ENCODE assay signal across 2 cellular contexts in the genomic region with DNA sequence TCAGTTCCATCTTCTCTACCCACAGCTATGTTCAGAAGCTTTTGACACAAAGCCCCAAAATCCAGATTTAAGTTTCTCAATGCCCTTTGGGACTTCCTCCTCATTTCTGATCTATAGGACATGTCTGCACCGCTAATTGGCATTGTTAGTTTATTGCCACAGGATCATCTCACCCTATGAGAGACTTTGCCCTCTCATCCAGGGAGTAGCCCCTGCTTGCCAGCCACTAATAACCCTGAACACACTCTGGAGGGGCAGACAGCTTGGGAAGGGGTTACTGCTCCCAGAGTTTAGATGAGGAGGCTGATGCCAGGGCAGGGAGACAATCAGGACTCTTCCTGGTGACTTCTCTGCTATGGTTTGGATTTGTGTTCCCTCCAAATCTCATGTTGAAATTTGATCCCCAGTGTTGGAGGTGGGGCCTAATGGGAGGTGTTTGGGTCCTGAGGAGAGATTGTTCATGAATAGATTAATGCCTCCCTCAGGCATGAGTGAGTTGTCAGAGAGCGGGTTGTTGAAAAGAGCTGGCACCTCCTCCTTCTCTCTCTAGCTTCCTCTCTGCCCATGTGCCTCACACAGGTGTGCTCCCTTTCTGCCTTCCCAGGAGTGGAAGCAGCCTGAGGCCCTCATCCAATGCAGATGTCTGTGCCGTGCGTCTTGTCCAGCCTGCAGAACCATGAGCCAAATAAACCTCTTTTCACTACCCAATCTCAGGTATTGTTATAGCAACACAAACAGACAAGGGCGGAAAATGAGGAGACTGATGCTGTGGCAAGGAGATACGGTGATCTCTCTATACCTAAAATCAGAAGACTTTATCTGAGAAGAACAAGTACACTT.
TF ChIP-seq lines count a peak whose summit lies in the region.

No MANE protein-coding gene starts in this region.

TF ChIP-seq in liver, 16 proteins besides CTCF, POLR2A, EP300 and RAD21:
- no peak for TF ChIP-seq FOXA1 (IDR thresholded peaks at IDR 0.05)
- peak; percentile 83 to 87 for TF ChIP-seq HNF4A (conservative IDR thresholded peaks at IDR 0.05)
- peak; percentile 44 to 48 for TF ChIP-seq RXRA (IDR thresholded peaks at IDR 0.05)
- TF ChIP-seq, protein P1, sequence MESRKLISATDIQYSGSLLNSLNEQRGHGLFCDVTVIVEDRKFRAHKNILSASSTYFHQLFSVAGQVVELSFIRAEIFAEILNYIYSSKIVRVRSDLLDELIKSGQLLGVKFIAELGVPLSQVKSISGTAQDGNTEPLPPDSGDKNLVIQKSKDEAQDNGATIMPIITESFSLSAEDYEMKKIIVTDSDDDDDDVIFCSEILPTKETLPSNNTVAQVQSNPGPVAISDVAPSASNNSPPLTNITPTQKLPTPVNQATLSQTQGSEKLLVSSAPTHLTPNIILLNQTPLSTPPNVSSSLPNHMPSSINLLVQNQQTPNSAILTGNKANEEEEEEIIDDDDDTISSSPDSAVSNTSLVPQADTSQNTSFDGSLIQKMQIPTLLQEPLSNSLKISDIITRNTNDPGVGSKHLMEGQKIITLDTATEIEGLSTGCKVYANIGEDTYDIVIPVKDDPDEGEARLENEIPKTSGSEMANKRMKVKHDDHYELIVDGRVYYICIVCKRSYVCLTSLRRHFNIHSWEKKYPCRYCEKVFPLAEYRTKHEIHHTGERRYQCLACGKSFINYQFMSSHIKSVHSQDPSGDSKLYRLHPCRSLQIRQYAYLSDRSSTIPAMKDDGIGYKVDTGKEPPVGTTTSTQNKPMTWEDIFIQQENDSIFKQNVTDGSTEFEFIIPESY (IDR thresholded peaks at IDR 0.05): no peak
- TF ChIP-seq, protein P2, sequence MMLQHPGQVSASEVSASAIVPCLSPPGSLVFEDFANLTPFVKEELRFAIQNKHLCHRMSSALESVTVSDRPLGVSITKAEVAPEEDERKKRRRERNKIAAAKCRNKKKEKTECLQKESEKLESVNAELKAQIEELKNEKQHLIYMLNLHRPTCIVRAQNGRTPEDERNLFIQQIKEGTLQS (IDR thresholded peaks at IDR 0.05): no peak
- TF ChIP-seq, protein P3, sequence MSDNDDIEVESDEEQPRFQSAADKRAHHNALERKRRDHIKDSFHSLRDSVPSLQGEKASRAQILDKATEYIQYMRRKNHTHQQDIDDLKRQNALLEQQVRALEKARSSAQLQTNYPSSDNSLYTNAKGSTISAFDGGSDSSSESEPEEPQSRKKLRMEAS (IDR thresholded peaks at IDR 0.05): peak; percentile 35
- peak; percentile 70 for TF ChIP-seq REST (IDR thresholded peaks at IDR 0.05)
- TF ChIP-seq SP1 (IDR thresholded peaks at IDR 0.05): peak; percentile 41
- peak in 1 of 2 donors; percentile 5 for TF ChIP-seq JUND (IDR thresholded peaks at IDR 0.05)
- no peak for TF ChIP-seq GABPA (IDR thresholded peaks at IDR 0.05 in 1 of 2, conservative IDR thresholded peaks at IDR 0.05 in 1 of 2)
- peak; percentile 92 for TF ChIP-seq YY1 (IDR thresholded peaks at IDR 0.05)
- TF ChIP-seq HNF4G (IDR thresholded peaks at IDR 0.05): peak; percentile 44

TF ChIP-seq in HepG2, 621 proteins besides CTCF, POLR2A, EP300 and RAD21:
- TF ChIP-seq MTF1 (CRISPR knock-in tag; IDR thresholded peaks at IDR 0.05) (no peak), GLMP (CRISPR knock-in tag; IDR thresholded peaks at IDR 0.05; ENCODE audit: borderline replicate concordance) (no peak), MYC (CRISPR knock-in tag; IDR thresholded peaks at IDR 0.05; ENCODE audit: borderline replicate concordance) (no peak)
